Comparison of ENCODE assay signal across 8 cellular contexts in genomic region chr17:61862975-61863800, GRCh38.
DNase-seq lines count a peak whose midpoint lies in the region; ATAC-seq and TF ChIP-seq lines count a peak whose summit lies in the region.

Gene BRIP1 (minus strand): TSS chr17:61863528. CDS start chr17:61861539, 1,989 bp downstream.

- H3K4me3 ChIP-seq in WI38 (ENCODE audit: low read depth, low read length) (peak within 1 kb of the TSS; percentile 85), cardiac fibroblast (replicated peaks in 1 of 2; ENCODE audit: low read depth in 2 of 2, low read length in 2 of 2) (peak within 1 kb of the TSS; percentile 80 to 87)

- no peak for TF ChIP-seq CTCF in WI38 (IDR thresholded peaks at IDR 0.05; ENCODE audit: low read depth, low read length)
- TF ChIP-seq CTCF in cardiac fibroblast (IDR thresholded peaks at IDR 0.05; ENCODE audit: low read depth, low read length): no peak

- peak; percentile 95 for ATAC-seq in GM19023 (IDR thresholded peaks at IDR 0.05; ENCODE audit: unreplicated experiment)
- ATAC-seq in HG03196 (IDR thresholded peaks at IDR 0.05; ENCODE audit: unreplicated experiment): peak; percentile 92

- DNase-seq in AG08396 (ENCODE audit: low spot score) (peak; percentile 95), NCI-H226 (peak; percentile 93), cardiac fibroblast (ENCODE audit: low read depth in 2 of 2) (peak; percentile 94), iris pigment epithelial cell (ENCODE audit: low read depth) (peak; percentile 96)
- DNase-seq in stimulated activated CD4-positive, alpha-beta T cell treated with anti-CD3 and anti-CD28 coated beads, Interleukin-12 subunit alpha, Interleukin-12 subunit beta, amount 100 ng/mL, for 24 hours (ENCODE audit: low read depth in 2 of 2): peak; percentile 76 to 88

Comparison
In these comparisons a context has a peak if more than half of its experiments do, and no peak if none do; other contexts are left out.
1. Peak in every context shown above with its lines: DNase-seq, ATAC-seq and H3K4me3 ChIP-seq.